9 cellular contexts compared by ENCODE assay signal in genomic region chr4:37892641-37893040, GRCh38. TPM values are rescaled to one million over a fixed set of nuclear protein-coding genes. Genes with fewer than 3 reads are reported as not detected.
A peak's percentile ranks its signal among the peaks of the same experiment; 100 is the strongest.
DNase-seq lines count a peak whose midpoint lies in the region; ATAC-seq lines count a peak whose summit lies in the region.
"Had no signal": no experiment of that assay in that cellular context is flagged by ENCODE, and none has a peak within 500 bp of the region (broad histone marks: within the 10 kb centered on the region; RNA-seq: fewer than 3 reads in every experiment).

No MANE protein-coding gene starts in this region.

- H2BK12ac ChIP-seq in neuronal stem cell (ENCODE audit: low read length) = no peak overlapping the region

- H2BK5ac ChIP-seq in neuronal stem cell (ENCODE audit: low read length) = no peak overlapping the region

- H3K4me1 ChIP-seq in CD4-positive, CD25-positive, alpha-beta regulatory T cell (ENCODE audit: control insufficient read depth, insufficient read depth, low read length, poor library complexity, severe bottlenecking) = peaks cover 34% of the 10 kb centered on the region
- H3K4me1 ChIP-seq in neuronal stem cell (ENCODE audit: control insufficient read depth in 2 of 2, insufficient read depth in 1 of 2, low read depth in 1 of 2, low read length in 2 of 2) = peaks cover 5 to 9% of the 10 kb centered on the region in 2 donors

- no peak overlapping the region for H3K14ac ChIP-seq in neuronal stem cell (ENCODE audit: low read length)

- H3K36me3 Mint-ChIP-seq in CD4-positive, CD25-positive, alpha-beta regulatory T cell = no peaks in the 10 kb centered on the region
- no peaks in the 10 kb centered on the region for H3K36me3 Mint-ChIP-seq in activated T-helper 2 cell treated with anti-CD3 and anti-CD28 coated beads, Interferon-gamma antibody, Interleukin-2, Interleukin-4, amounts not matched to agents 10 μg/mL and 5 μg/mL and 100 μg/mL, durations not matched to agents 14 hours and 24 hours and 36 hours (ENCODE audit: low read depth)

- H2BK15ac ChIP-seq in neuronal stem cell (ENCODE audit: low read length) = no peak overlapping the region

- H2AFZ ChIP-seq in neuronal stem cell (ENCODE audit: low read length) = no peak overlapping the region

- peak overlapping the region; percentile 97 for H3K4me3 ChIP-seq in CD4-positive, CD25-positive, alpha-beta regulatory T cell (ENCODE audit: low read depth, low read length)
- no peak overlapping the region for H3K4me3 ChIP-seq in neuronal stem cell (ENCODE audit: low read length in 2 of 2)
- H3K4me3 ChIP-seq: lung had no signal

- no peak overlapping the region for H4K8ac ChIP-seq in neuronal stem cell (ENCODE audit: low read depth, low read length)

- H3K9ac ChIP-seq in neuronal stem cell (ENCODE audit: low read depth, low read length, poor library complexity) = no peak overlapping the region

- ATAC-seq in CD4-positive, CD25-positive, alpha-beta regulatory T cell (ENCODE audit: low read depth in 2 of 2) = peak; percentile 32 to 33
- ATAC-seq in GM21526 (IDR thresholded peaks at IDR 0.05; ENCODE audit: low FRiP score, unreplicated experiment) = peak; percentile 53

- H3K23ac ChIP-seq in neuronal stem cell (ENCODE audit: low read depth, low read length, poor library complexity) = no peak overlapping the region

- WGBS in neuronal stem cell (ENCODE audit: extremely low coverage in 2 of 2, insufficient read length in 2 of 2, insufficient replicate concordance in 1 of 2), 2 donors = no CpG with 5 or more reads among the region's 5 CpGs

- H3K27me3 Mint-ChIP-seq in CD4-positive, CD25-positive, alpha-beta regulatory T cell = no peaks in the 10 kb centered on the region
- peaks cover 7% of the 10 kb centered on the region for H3K27me3 Mint-ChIP-seq in activated T-helper 2 cell treated with anti-CD3 and anti-CD28 coated beads, Interferon-gamma antibody, Interleukin-2, Interleukin-4, amounts not matched to agents 10 μg/mL and 5 μg/mL and 100 μg/mL, durations not matched to agents 14 hours and 24 hours and 36 hours (ENCODE audit: low read depth)

- H3K18ac ChIP-seq in neuronal stem cell (ENCODE audit: low read length) = no peak overlapping the region

- H2AK5ac ChIP-seq in neuronal stem cell (ENCODE audit: low read depth, low read length) = no peak overlapping the region

- H3K27ac ChIP-seq in CD4-positive, CD25-positive, alpha-beta regulatory T cell (ENCODE audit: insufficient read depth, low read length, poor library complexity, severe bottlenecking) = no peak overlapping the region
- H3K27ac ChIP-seq in neuronal stem cell (replicated peaks; ENCODE audit: low read length) = no peak overlapping the region

- peak overlapping the region; percentile 35 to 88 (median 84) for H3K27ac Mint-ChIP-seq in CD4-positive, CD25-positive, alpha-beta regulatory T cell
- H3K27ac Mint-ChIP-seq in activated T-helper 2 cell treated with anti-CD3 and anti-CD28 coated beads, Interferon-gamma antibody, Interleukin-2, Interleukin-4, amounts not matched to agents 10 μg/mL and 5 μg/mL and 100 μg/mL, durations not matched to agents 14 hours and 24 hours and 36 hours = peak overlapping the region; percentile 89

- H4K91ac ChIP-seq in neuronal stem cell (ENCODE audit: low read depth, low read length, poor library complexity) = no peak overlapping the region

- H3K4me2 ChIP-seq in neuronal stem cell (ENCODE audit: insufficient read depth, low read length, poor library complexity, severe bottlenecking) = no peak overlapping the region

- H3K9me3 ChIP-seq in CD4-positive, CD25-positive, alpha-beta regulatory T cell (ENCODE audit: control insufficient read depth in 2 of 2, low read length in 2 of 2) = no peaks in the 10 kb centered on the region
- H3K9me3 ChIP-seq in neuronal stem cell (replicated peaks in 1 of 2; ENCODE audit: control insufficient read depth in 2 of 2, insufficient read depth in 1 of 2, low read depth in 1 of 2, low read length in 2 of 2) = no peaks in the 10 kb centered on the region

- peak; percentile 15 to 49 (median 24) for DNase-seq in CD4-positive, CD25-positive, alpha-beta regulatory T cell
- DNase-seq in MV-4-11 (lab: John Stamatoyannopoulos, UW) = peak; percentile 90
- no peak for DNase-seq in activated T-helper 2 cell treated with anti-CD3 and anti-CD28 coated beads, Interferon-gamma antibody, Interleukin-2, Interleukin-4, amounts not matched to agents 10 μg/mL and 5 μg/mL and 100 μg/mL, durations not matched to agents 14 hours and 24 hours and 36 hours (ENCODE audit: low spot score)
- DNase-seq in stimulated activated CD4-positive, alpha-beta T cell treated with anti-CD3 and anti-CD28 coated beads, Interleukin-2, amount 100 ng/mL, for 4 hours (ENCODE audit: low read depth) = peak; percentile 47
- no peak for DNase-seq in NCI-H345 (lab: John Stamatoyannopoulos, UW)
- DNase-seq in DMS79 treated with DMSO at 0.1 percent for 48 hours (lab: John Stamatoyannopoulos, UW) = no peak
- DNase-seq in neuronal stem cell (ENCODE audit: low spot score) = no peak

- H3K36me3 ChIP-seq in CD4-positive, CD25-positive, alpha-beta regulatory T cell (ENCODE audit: control insufficient read depth, insufficient read depth, low read length) = no peaks in the 10 kb centered on the region
- H3K36me3 ChIP-seq in neuronal stem cell (replicated peaks in 1 of 2; ENCODE audit: control insufficient read depth in 2 of 2, insufficient read depth in 2 of 2, low read length in 2 of 2) = no peaks in the 10 kb centered on the region

- H3K79me1 ChIP-seq in neuronal stem cell (ENCODE audit: low read depth, low read length) = no peaks in the 10 kb centered on the region

- no peaks in the 10 kb centered on the region for H3K27me3 ChIP-seq in CD4-positive, CD25-positive, alpha-beta regulatory T cell (ENCODE audit: control insufficient read depth, insufficient read depth, low read length)
- H3K27me3 ChIP-seq in neuronal stem cell (ENCODE audit: control insufficient read depth in 3 of 3, insufficient read depth in 3 of 3, low read depth in 1 of 3, low read length in 3 of 3) = peaks cover 9 to 92% (median 41%) of the 10 kb centered on the region in 3 experiments

- intact Hi-C loops in activated T-helper 2 cell treated with anti-CD3 and anti-CD28 coated beads, Interferon-gamma antibody, Interleukin-2, Interleukin-4, amounts not matched to agents 10 μg/mL and 5 μg/mL and 100 μg/mL, durations not matched to agents 14 hours and 24 hours and 36 hours (cut with micrococcal nuclease) = loop anchor here (1.0 to 10.0 kb wide), 9 partner anchors 37 to 965 kb away; partner anchors contain the start of genes KLF3, PGM2, RELL1 and TLR6

- peak overlapping the region; percentile 84 to 97 (median 94) for H3K4me3 Mint-ChIP-seq in CD4-positive, CD25-positive, alpha-beta regulatory T cell
- peak overlapping the region; percentile 87 for H3K4me3 Mint-ChIP-seq in activated T-helper 2 cell treated with anti-CD3 and anti-CD28 coated beads, Interferon-gamma antibody, Interleukin-2, Interleukin-4, amounts not matched to agents 10 μg/mL and 5 μg/mL and 100 μg/mL, durations not matched to agents 14 hours and 24 hours and 36 hours (ENCODE audit: low read depth)

- no peak overlapping the region for H2BK120ac ChIP-seq in neuronal stem cell (ENCODE audit: low read depth, low read length)

- H3K9me3 Mint-ChIP-seq in CD4-positive, CD25-positive, alpha-beta regulatory T cell = no peaks in the 10 kb centered on the region
- H3K9me3 Mint-ChIP-seq in activated T-helper 2 cell treated with anti-CD3 and anti-CD28 coated beads, Interferon-gamma antibody, Interleukin-2, Interleukin-4, amounts not matched to agents 10 μg/mL and 5 μg/mL and 100 μg/mL, durations not matched to agents 14 hours and 24 hours and 36 hours = no peaks in the 10 kb centered on the region

- H3K4me1 Mint-ChIP-seq in CD4-positive, CD25-positive, alpha-beta regulatory T cell = peaks cover 9 to 61% (median 44%) of the 10 kb centered on the region in 4 donors
- H3K4me1 Mint-ChIP-seq in activated T-helper 2 cell treated with anti-CD3 and anti-CD28 coated beads, Interferon-gamma antibody, Interleukin-2, Interleukin-4, amounts not matched to agents 10 μg/mL and 5 μg/mL and 100 μg/mL, durations not matched to agents 14 hours and 24 hours and 36 hours (ENCODE audit: low read depth) = peaks cover 46% of the 10 kb centered on the region

- no peak overlapping the region for H3K4ac ChIP-seq in neuronal stem cell (ENCODE audit: low read length)

RNA-seq across cellular contexts. Expression of gene TBC1D1, which starts 1.8 kb away (rescaled TPM):
- 48.2 TPM for total RNA-seq in CD4-positive, CD25-positive, alpha-beta regulatory T cell
- polyA plus RNA-seq in CD4-positive, CD25-positive, alpha-beta regulatory T cell = 10 to 100 TPM; 12.3 to 20.7 (median 19.3) TPM
- total RNA-seq in activated T-helper 2 cell treated with anti-CD3 and anti-CD28 coated beads, Interferon-gamma antibody, Interleukin-2, Interleukin-4, amounts not matched to agents 10 μg/mL and 5 μg/mL and 100 μg/mL, durations not matched to agents 14 hours and 24 hours and 36 hours = 50.3 and 58.5 TPM in 2 replicates
- 124 TPM for polyA plus RNA-seq in neuronal stem cell (2013, experiment 1 of 2)
- 123 TPM for polyA plus RNA-seq in neuronal stem cell (2013, experiment 2 of 2)

Comparison
In these comparisons a context has a peak if more than half of its experiments do, and no peak if none do; other contexts are left out.
1. DNase-seq: peak in CD4-positive, CD25-positive, alpha-beta regulatory T cell (3 of 3), MV-4-11 (single experiment) and stimulated activated CD4-positive, alpha-beta T cell treated with anti-CD3 and anti-CD28 coated beads, Interleukin-2, amount 100 ng/mL, for 4 hours (single experiment); none in activated T-helper 2 cell treated with anti-CD3 and anti-CD28 coated beads, Interferon-gamma antibody, Interleukin-2, Interleukin-4, amounts not matched to agents 10 μg/mL and 5 μg/mL and 100 μg/mL, durations not matched to agents 14 hours and 24 hours and 36 hours (single experiment), NCI-H345 (single experiment), DMS79 treated with DMSO at 0.1 percent for 48 hours (single experiment) and neuronal stem cell (single experiment).